Comparison of ENCODE assay signal across 8 cellular contexts in genomic region chr20:973785-974194, GRCh38. TPM values are rescaled to one million over a fixed set of nuclear protein-coding genes. Genes with fewer than 3 reads are reported as not detected.
DNase-seq lines count a peak whose midpoint lies in the region; TF ChIP-seq lines count a peak whose summit lies in the region.

No MANE protein-coding gene starts in this region.

- H3K4me1 ChIP-seq in fibroblast of lung (ENCODE audit: control insufficient read depth, extremely low read depth, insufficient read depth, low read length) (no peaks in the 10 kb centered on the region), smooth muscle cell (ENCODE audit: low read depth) (no peaks in the 10 kb centered on the region)

- H3K9me3 ChIP-seq in fibroblast of lung (ENCODE audit: control insufficient read depth, insufficient read depth, low read depth, low read length) = no peaks in the 10 kb centered on the region
- H3K9me3 ChIP-seq in smooth muscle cell (replicated peaks; ENCODE audit: low read depth) = no peaks in the 10 kb centered on the region

- H2AFZ ChIP-seq in fibroblast of lung (ENCODE audit: low read length) (no peak overlapping the region), smooth muscle cell (ENCODE audit: low read depth) (no peak overlapping the region)

- no peak overlapping the region for H3K4me3 Mint-ChIP-seq in T-helper 2 cell treated with Interferon-gamma antibody and Interleukin-4, amounts not matched to agents 5 μg/mL and 100 μg/mL, for 36 hours

- H3F3A ChIP-seq in smooth muscle cell (ENCODE audit: low read depth) = no peaks in the 10 kb centered on the region

- H3K4me2 ChIP-seq in fibroblast of lung (ENCODE audit: extremely low read depth, insufficient read depth, low read length) (no peak overlapping the region), smooth muscle cell (no peak overlapping the region)

- no peak overlapping the region for H3K27ac Mint-ChIP-seq in T-helper 2 cell treated with Interferon-gamma antibody and Interleukin-4, amounts not matched to agents 5 μg/mL and 100 μg/mL, for 36 hours

- DNase-seq in ELR (ENCODE audit: low read depth) (peak; percentile 64), HT-29 (ENCODE audit: low spot score) (peak; percentile 55), fibroblast of lung (ENCODE audit: low read depth in 2 of 2) (peak in 1 of 2 donors; percentile 18), smooth muscle cell (lab: John Stamatoyannopoulos, UW; ENCODE audit: unreplicated experiment) (no peak), amygdala (lab: John Stamatoyannopoulos, UW) (no peak), DMS79 treated with DMSO at 0.1 percent for 48 hours (lab: John Stamatoyannopoulos, UW) (no peak)
- DNase-seq in T-helper 2 cell treated with Interferon-gamma antibody and Interleukin-4, amounts not matched to agents 5 μg/mL and 100 μg/mL, for 36 hours (ENCODE audit: low spot score) = peak; percentile 17

- H3K4me1 Mint-ChIP-seq in T-helper 2 cell treated with Interferon-gamma antibody and Interleukin-4, amounts not matched to agents 5 μg/mL and 100 μg/mL, for 36 hours (ENCODE audit: low read depth) = peaks cover 6% of the 10 kb centered on the region

- WGBS in smooth muscle cell (ENCODE audit: low lambda C conversion rate) = 3% methylated on average over 6 of the region's 6 CpGs

- H3K27ac ChIP-seq in 22Rv1 = no peak overlapping the region
- no peak overlapping the region for H3K27ac ChIP-seq in fibroblast of lung (ENCODE audit: insufficient read depth, low read length)
- no peak overlapping the region for H3K27ac ChIP-seq in smooth muscle cell (ENCODE audit: low read depth)

- H3K27me3 Mint-ChIP-seq in T-helper 2 cell treated with Interferon-gamma antibody and Interleukin-4, amounts not matched to agents 5 μg/mL and 100 μg/mL, for 36 hours (ENCODE audit: low read depth) = peaks cover 2% of the 10 kb centered on the region

- H3K9me3 Mint-ChIP-seq in T-helper 2 cell treated with Interferon-gamma antibody and Interleukin-4, amounts not matched to agents 5 μg/mL and 100 μg/mL, for 36 hours = no peaks in the 10 kb centered on the region

- H3K9ac ChIP-seq in fibroblast of lung (ENCODE audit: insufficient read depth, low read length) (no peak overlapping the region), smooth muscle cell (ENCODE audit: low read depth) (no peak overlapping the region)

- TF ChIP-seq CTCF in 22Rv1 (IDR thresholded peaks at IDR 0.05) (peak; percentile 73), fibroblast of lung (conservative IDR thresholded peaks at IDR 0.05 in 1 of 2, IDR thresholded peaks at IDR 0.05 in 1 of 2; ENCODE audit: low read depth in 1 of 2, low read length in 2 of 2) (peak; percentile 27 to 31), smooth muscle cell (IDR thresholded peaks at IDR 0.05; ENCODE audit: borderline replicate concordance, insufficient read depth, poor library complexity, severe bottlenecking) (peak; percentile 46)

- no peaks in the 10 kb centered on the region for H3K27me3 ChIP-seq in fibroblast of lung (ENCODE audit: control insufficient read depth, insufficient read depth, low read length)
- no peaks in the 10 kb centered on the region for H3K27me3 ChIP-seq in smooth muscle cell (ENCODE audit: low read depth)

- no peaks in the 10 kb centered on the region for H4K20me1 ChIP-seq in fibroblast of lung (ENCODE audit: control insufficient read depth, extremely low read depth, insufficient read depth, low read length)
- H4K20me1 ChIP-seq in smooth muscle cell (ENCODE audit: low read depth) = no peaks in the 10 kb centered on the region

- H3K79me2 ChIP-seq in fibroblast of lung (ENCODE audit: control insufficient read depth, insufficient read depth, low read length) (no peaks in the 10 kb centered on the region), smooth muscle cell (ENCODE audit: low read depth) (no peaks in the 10 kb centered on the region)

- H3K36me3 ChIP-seq in fibroblast of lung (ENCODE audit: control insufficient read depth, insufficient read depth, low read length) (no peaks in the 10 kb centered on the region), smooth muscle cell (ENCODE audit: low read depth) (no peaks in the 10 kb centered on the region)

- H3K4me3 ChIP-seq in fibroblast of lung (replicated peaks in 1 of 4; ENCODE audit: control extremely low read depth in 1 of 4, insufficient read depth in 1 of 4, low read depth in 3 of 4, low read length in 4 of 4) = no peak overlapping the region
- no peak overlapping the region for H3K4me3 ChIP-seq in smooth muscle cell

- no peaks in the 10 kb centered on the region for H3K36me3 Mint-ChIP-seq in T-helper 2 cell treated with Interferon-gamma antibody and Interleukin-4, amounts not matched to agents 5 μg/mL and 100 μg/mL, for 36 hours (ENCODE audit: low read depth)

RNA-seq across cellular contexts. Expression of gene RSPO4, which starts 28.3 kb away (rescaled TPM):
- total RNA-seq in HT-29 (2014; rRNA removed; shearing (Covaris generic)) = not detected in 2 replicates
- total RNA-seq in fibroblast of lung = not detected in 2 replicates
- not detected in 2 replicates for polyA plus RNA-seq in fibroblast of lung
- polyA plus RNA-seq in fibroblast of lung (2012) = not detected in 2 replicates
- polyA minus RNA-seq in fibroblast of lung (ENCODE audit: low replicate concordance) = not detected in 2 replicates
- 0.22 and 1.3 TPM in 2 replicates for total RNA-seq in smooth muscle cell
- polyA plus RNA-seq in smooth muscle cell = 5.0 and 7.5 TPM in 2 replicates

RNA-seq across cellular contexts. Expression of gene ANGPT4, which starts 57.7 kb away (rescaled TPM):
- total RNA-seq in HT-29 (2014; rRNA removed; shearing (Covaris generic)) = not detected in 2 replicates
- total RNA-seq in fibroblast of lung (under 0.01 TPM in 2 replicates), smooth muscle cell (not detected in 2 replicates)
- polyA plus RNA-seq in fibroblast of lung (not detected in 2 replicates), smooth muscle cell (0.04 and 0.39 TPM in 2 replicates)
- polyA plus RNA-seq in fibroblast of lung (2012) = not detected in 2 replicates
- not detected in 2 replicates for polyA minus RNA-seq in fibroblast of lung (ENCODE audit: low replicate concordance)

Comparison
In these comparisons a context has a peak if more than half of its experiments do, and no peak if none do; other contexts are left out.
1. DNase-seq: peak in ELR (single experiment), HT-29 (single experiment) and T-helper 2 cell treated with Interferon-gamma antibody and Interleukin-4, amounts not matched to agents 5 μg/mL and 100 μg/mL, for 36 hours (single experiment); none in smooth muscle cell (single experiment), amygdala (0 of 56) and DMS79 treated with DMSO at 0.1 percent for 48 hours (single experiment).
2. Peak in every context shown above with its lines, with median percentiles within 50 percentile points of each other: CTCF ChIP-seq.